Comparison of ENCODE assay signal across 17 cellular contexts in genomic region chr6:20574355-20574754, GRCh38. TPM values are rescaled to one million over a fixed set of nuclear protein-coding genes. Genes with fewer than 3 reads are reported as not detected.
DNase-seq lines count a peak whose midpoint lies in the region; ATAC-seq, FAIRE-seq and TF ChIP-seq lines count a peak whose summit lies in the region.
"Had no signal": no experiment of that assay in that cellular context is flagged by ENCODE, and none has a peak within 500 bp of the region (broad histone marks: within the 10 kb centered on the region; RNA-seq: fewer than 3 reads in every experiment).

No MANE protein-coding gene starts in this region.

- H3K27ac ChIP-seq in A549 (no peak overlapping the region), osteoblast (ENCODE audit: low read depth, low read length) (no peak overlapping the region)
- H3K27ac ChIP-seq: C4-2B had no signal

- POLR2A ChIA-PET in A549 (lab: Yijun Ruan, JAX) = no interaction called here

- DNase-seq in A549 (ENCODE audit: low read depth in 1 of 2, low spot score in 1 of 2) (no peak), dedifferentiated amniotic fluid mesenchymal stem cell (ENCODE audit: extremely low spot score) (peak; percentile 12), mesothelial cell of epicardium (ENCODE audit: low spot score in 2 of 2, unreplicated experiment in 2 of 2) (no peak), osteoblast (ENCODE audit: insufficient read length, low spot score, missing footprints) (no peak), RPMI8226 (no peak), kidney glomerular epithelial cell (lab: John Stamatoyannopoulos, UW) (no peak)
- DNase-seq: CD8-positive, alpha-beta memory T cell; EL; GF-D8; KG1; NCI-H2081 treated with DMSO at 0.1 percent for 48 hours; NCI-H446 treated with DMSO at 0.1 percent for 48 hours; SIG-M5 had no signal

- 0 out of 2 replicates have a peak, but pooled peaks cover 15% of the 10 kb centered on the region for H3F3A ChIP-seq in Loucy (ENCODE audit: low read depth)

- H3K4me1 ChIP-seq in A549 = peaks cover 17% of the 10 kb centered on the region
- H3K4me1 ChIP-seq in Loucy (ENCODE audit: insufficient read depth, low read length, poor library complexity, severe bottlenecking) = peaks cover 72% of the 10 kb centered on the region
- no peaks in the 10 kb centered on the region for H3K4me1 ChIP-seq in osteoblast (ENCODE audit: insufficient read depth, low read length)

- H3K9ac ChIP-seq in Loucy (ENCODE audit: low read depth, low read length, poor library complexity, severe bottlenecking) = peak overlapping the region; percentile 84

- CTCF ChIA-PET in A549 (lab: Yijun Ruan, JAX) = interaction anchor here (0.8 kb wide), 1 partner anchor 1014 kb away, joined by 3 read pairs; no protein-coding TSS in a partner anchor

- no peak for TF ChIP-seq POLR2A in A549 (IDR thresholded peaks at IDR 0.05; ENCODE audit: low read length)

- TF ChIP-seq RAD21 in A549 (conservative IDR thresholded peaks at IDR 0.05 in 1 of 2, IDR thresholded peaks at IDR 0.05 in 1 of 2) = no peak

- no peak for TF ChIP-seq EP300 in A549 (IDR thresholded peaks at IDR 0.05)

- H3K36me3 ChIP-seq in Loucy (ENCODE audit: insufficient read depth, low read length) (peaks cover 9% of the 10 kb centered on the region; the same call in 1 of the 2 replicates), osteoblast (ENCODE audit: insufficient read depth, low read length) (no peaks in the 10 kb centered on the region)

- H3K79me2 ChIP-seq in Loucy (ENCODE audit: insufficient read depth, low read length) = peaks cover 75% of the 10 kb centered on the region
- no peaks in the 10 kb centered on the region for H3K79me2 ChIP-seq in osteoblast (ENCODE audit: insufficient read depth, low read length)

- H3K36me3 Mint-ChIP-seq in mesothelial cell of epicardium = no peaks in the 10 kb centered on the region

- H4K20me1 ChIP-seq in Loucy (ENCODE audit: insufficient read depth, low read length, poor library complexity, severe bottlenecking) = no peaks in the 10 kb centered on the region
- no peaks in the 10 kb centered on the region for H4K20me1 ChIP-seq in osteoblast (ENCODE audit: insufficient read depth, low read length)

- no peak for TF ChIP-seq CTCF in A549 (IDR thresholded peaks at IDR 0.05)
- TF ChIP-seq CTCF in Loucy (conservative IDR thresholded peaks at IDR 0.05; ENCODE audit: low read length) = no peak
- no peak for TF ChIP-seq CTCF in mesothelial cell of epicardium (IDR thresholded peaks at IDR 0.05; ENCODE audit: unreplicated experiment)
- no peak for TF ChIP-seq CTCF in osteoblast (IDR thresholded peaks at IDR 0.05; ENCODE audit: extremely low read depth, low read depth, low read length)

- H3K9me2 ChIP-seq in Loucy (replicated peaks; ENCODE audit: low read depth, low read length) = no peaks in the 10 kb centered on the region

- peak overlapping the region; percentile 7; the same call in 2 of the 3 replicates for H3K4me2 ChIP-seq in A549
- peak overlapping the region; percentile 56 for H3K4me2 ChIP-seq in Loucy (ENCODE audit: low read depth, low read length, poor library complexity, severe bottlenecking)
- no peak overlapping the region for H3K4me2 ChIP-seq in osteoblast (ENCODE audit: insufficient read depth, low read length)

- no peaks in the 10 kb centered on the region for H3K9me3 Mint-ChIP-seq in mesothelial cell of epicardium
- H3K9me3 Mint-ChIP-seq: CD8-positive, alpha-beta memory T cell had no signal

- FAIRE-seq in A549 (lab: Jason Lieb, UNC) = no peak
- FAIRE-seq: H54 had no signal

- H2AFZ ChIP-seq in Loucy (ENCODE audit: low read length) (no peak overlapping the region), osteoblast (ENCODE audit: low read length) (no peak overlapping the region)

- H3K27me3 ChIP-seq in Loucy (ENCODE audit: insufficient read depth, low read length, poor library complexity, severe bottlenecking) = no peaks in the 10 kb centered on the region
- H3K27me3 ChIP-seq in osteoblast (ENCODE audit: insufficient read depth, low read length) = no peaks in the 10 kb centered on the region

- peaks cover 58% of the 10 kb centered on the region for H3K4me1 Mint-ChIP-seq in mesothelial cell of epicardium

- H3K9me3 ChIP-seq in A549 (no peaks in the 10 kb centered on the region), Loucy (ENCODE audit: insufficient read depth, low read depth, low read length) (no peaks in the 10 kb centered on the region), osteoblast (ENCODE audit: low read depth, low read length) (no peaks in the 10 kb centered on the region)

- no peaks in the 10 kb centered on the region for H3K27me3 Mint-ChIP-seq in mesothelial cell of epicardium (ENCODE audit: low read depth)
- H3K27me3 Mint-ChIP-seq: CD8-positive, alpha-beta memory T cell had no signal

- H3K4me3 ChIP-seq in A549 (no peak overlapping the region), Loucy (ENCODE audit: low read length, poor library complexity, severe bottlenecking) (peak overlapping the region; percentile 35), osteoblast (ENCODE audit: insufficient read depth, low read length) (no peak overlapping the region)

- no peak overlapping the region for H3K4me3 Mint-ChIP-seq in mesothelial cell of epicardium
- H3K4me3 Mint-ChIP-seq: CD8-positive, alpha-beta memory T cell had no signal

- peak overlapping the region; percentile 77 for H3K27ac Mint-ChIP-seq in mesothelial cell of epicardium

- no peak for ATAC-seq in A549
- no peak for ATAC-seq in GM21360 (IDR thresholded peaks at IDR 0.05; ENCODE audit: unreplicated experiment)

TF ChIP-seq in A549, 52 proteins besides CTCF, POLR2A, EP300 and RAD21:
- TF ChIP-seq KDM1A (IDR thresholded peaks at IDR 0.05; ENCODE audit: low read depth) (no peak), ZFP36 (IDR thresholded peaks at IDR 0.05; ENCODE audit: borderline replicate concordance, partially characterized antibody) (no peak), CHD2 (IDR thresholded peaks at IDR 0.05; ENCODE audit: low read length, partially characterized antibody) (no peak)

RNA-seq across cellular contexts. Expression of gene CDKAL1, which starts 40.1 kb away (rescaled TPM):
- polyA plus RNA-seq in A549 (2011; rRNA removed) = 7.2 and 8.3 TPM in 2 replicates
- 1.5 and 1.8 TPM in 2 replicates for polyA plus RNA-seq in A549 (2012; cell fraction: cytosol; rRNA removed)
- 1.3 and 2.5 TPM in 2 replicates for polyA plus RNA-seq in A549 (2012; cell fraction: nucleus; rRNA removed)
- polyA plus RNA-seq in A549 (2017; fragmentation: RNase III; extraction: RNeasy Plus Mini Kit Qiagen cat#74134 plus additional on column Dnase treatment) = 4.6 to 4.8 TPM (median 4.7 TPM) in 3 replicates
- 9.0 and 10.7 TPM in 2 replicates for polyA minus RNA-seq in A549 (2011; rRNA and poly(A)+ RNA removed)
- 21.2 to 22.6 TPM (median 22.0 TPM) in 3 replicates for total RNA-seq in mesothelial cell of epicardium
- total RNA-seq in osteoblast = 17.4 and 18.5 TPM in 2 replicates
